Comparison of ENCODE assay signal across 1 cellular context in genomic region chr19:6522712-6523111, GRCh38.
TF ChIP-seq lines count a peak whose summit lies in the region.

No MANE protein-coding gene starts in this region.

TF ChIP-seq in GM12878, 131 proteins besides CTCF, POLR2A, EP300 and RAD21 (continues in another document):
- TF ChIP-seq MYC (IDR thresholded peaks at IDR 0.05; ENCODE audit: insufficient read depth, insufficient read length, insufficient replicate concordance, low read length, severe bottlenecking) (no peak), YY1 (IDR thresholded peaks at IDR 0.05; ENCODE audit: low read depth, low read length) (no peak), MAX (IDR thresholded peaks at IDR 0.05; ENCODE audit: low read depth, low read length) (no peak), JUNB (IDR thresholded peaks at IDR 0.05) (no peak), ZNF217 (IDR thresholded peaks at IDR 0.05) (no peak), PRDM15 (CRISPR knock-in tag; IDR thresholded peaks at IDR 0.05) (no peak), NR2F1 (conservative IDR thresholded peaks at IDR 0.05) (no peak), ZBTB11 (CRISPR knock-in tag; IDR thresholded peaks at IDR 0.05) (no peak), BMI1 (IDR thresholded peaks at IDR 0.05; ENCODE audit: borderline replicate concordance) (no peak), TARDBP (IDR thresholded peaks at IDR 0.05; ENCODE audit: borderline replicate concordance) (no peak), BACH1 (IDR thresholded peaks at IDR 0.05; ENCODE audit: borderline replicate concordance) (no peak), ELK1 (IDR thresholded peaks at IDR 0.05; ENCODE audit: low read depth, low read length) (no peak), BHLHE40 (IDR thresholded peaks at IDR 0.05; ENCODE audit: borderline replicate concordance in 1 of 2, low read depth in 2 of 2, low read length in 1 of 2) (no peak), CUX1 (IDR thresholded peaks at IDR 0.05; ENCODE audit: insufficient replicate concordance, low read depth, low read length) (no peak), CREM (IDR thresholded peaks at IDR 0.05; ENCODE audit: low read depth) (no peak), ZNF384 (IDR thresholded peaks at IDR 0.05; ENCODE audit: borderline replicate concordance, low read depth, low read length) (no peak), ZNF24 (IDR thresholded peaks at IDR 0.05) (no peak), CREB1 (IDR thresholded peaks at IDR 0.05; ENCODE audit: low read depth) (no peak), IKZF2 (IDR thresholded peaks at IDR 0.05) (no peak), E4F1 (IDR thresholded peaks at IDR 0.05; ENCODE audit: borderline replicate concordance, partially characterized antibody) (no peak), TBL1XR1 (IDR thresholded peaks at IDR 0.05; ENCODE audit: low read depth, low read length) (no peak), NKRF (conservative IDR thresholded peaks at IDR 0.05) (0 out of 2 replicates have a peak, but pooled peaks have one; percentile 33), KDM1A (IDR thresholded peaks at IDR 0.05; ENCODE audit: borderline replicate concordance) (peak; percentile 51; the same call in 1 of the 2 replicates), PAX5 (IDR thresholded peaks at IDR 0.05; ENCODE audit: borderline replicate concordance, low read depth, low read length) (no peak), PAX8 (IDR thresholded peaks at IDR 0.05) (0 out of 2 replicates have a peak, but pooled peaks have one; percentile 27), GABPA (IDR thresholded peaks at IDR 0.05; ENCODE audit: low read depth) (no peak), SKIL (IDR thresholded peaks at IDR 0.05; ENCODE audit: low read depth, poor library complexity, severe bottlenecking) (no peak), ZBED1 (IDR thresholded peaks at IDR 0.05; ENCODE audit: borderline replicate concordance) (no peak), SMARCA5 (IDR thresholded peaks at IDR 0.05) (peak; percentile 95)
- TF ChIP-seq, protein P1, sequence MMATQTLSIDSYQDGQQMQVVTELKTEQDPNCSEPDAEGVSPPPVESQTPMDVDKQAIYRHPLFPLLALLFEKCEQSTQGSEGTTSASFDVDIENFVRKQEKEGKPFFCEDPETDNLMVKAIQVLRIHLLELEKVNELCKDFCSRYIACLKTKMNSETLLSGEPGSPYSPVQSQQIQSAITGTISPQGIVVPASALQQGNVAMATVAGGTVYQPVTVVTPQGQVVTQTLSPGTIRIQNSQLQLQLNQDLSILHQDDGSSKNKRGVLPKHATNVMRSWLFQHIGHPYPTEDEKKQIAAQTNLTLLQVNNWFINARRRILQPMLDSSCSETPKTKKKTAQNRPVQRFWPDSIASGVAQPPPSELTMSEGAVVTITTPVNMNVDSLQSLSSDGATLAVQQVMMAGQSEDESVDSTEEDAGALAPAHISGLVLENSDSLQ (IDR thresholded peaks at IDR 0.05): 0 out of 2 replicates have a peak, but pooled peaks have one; percentile 37
- TF ChIP-seq, protein P2, sequence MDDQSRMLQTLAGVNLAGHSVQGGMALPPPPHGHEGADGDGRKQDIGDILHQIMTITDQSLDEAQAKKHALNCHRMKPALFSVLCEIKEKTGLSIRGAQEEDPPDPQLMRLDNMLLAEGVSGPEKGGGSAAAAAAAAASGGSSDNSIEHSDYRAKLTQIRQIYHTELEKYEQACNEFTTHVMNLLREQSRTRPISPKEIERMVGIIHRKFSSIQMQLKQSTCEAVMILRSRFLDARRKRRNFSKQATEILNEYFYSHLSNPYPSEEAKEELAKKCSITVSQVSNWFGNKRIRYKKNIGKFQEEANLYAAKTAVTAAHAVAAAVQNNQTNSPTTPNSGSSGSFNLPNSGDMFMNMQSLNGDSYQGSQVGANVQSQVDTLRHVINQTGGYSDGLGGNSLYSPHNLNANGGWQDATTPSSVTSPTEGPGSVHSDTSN (IDR thresholded peaks at IDR 0.05; ENCODE audit: insufficient replicate concordance, low read depth, low read length): no peak
